9 cellular contexts compared by ENCODE assay signal in genomic region chr7:101363196-101363733, GRCh38. TPM values are rescaled to one million over a fixed set of nuclear protein-coding genes. Genes with fewer than 3 reads are reported as not detected.
DNase-seq lines count a peak whose midpoint lies in the region; ATAC-seq and TF ChIP-seq lines count a peak whose summit lies in the region.
"Had no signal": no experiment of that assay in that cellular context is flagged by ENCODE, and none has a peak within 500 bp of the region (broad histone marks: within the 10 kb centered on the region; RNA-seq: fewer than 3 reads in every experiment).

No MANE protein-coding gene starts in this region.

- peak overlapping the region; percentile 100 for H2AFZ ChIP-seq in parathyroid adenoma

- TF ChIP-seq CTCF in right atrium auricular region (IDR thresholded peaks at IDR 0.05) (no peak), parathyroid adenoma (IDR thresholded peaks at IDR 0.05) (no peak)

- H3K36me3 ChIP-seq in BLaER1 (no peaks in the 10 kb centered on the region), right atrium auricular region (no peaks in the 10 kb centered on the region), parathyroid adenoma (ENCODE audit: control insufficient read depth, insufficient read depth, low read length) (no peaks in the 10 kb centered on the region)

- peak overlapping the region; percentile 64 for H3K4me3 Mint-ChIP-seq in T-helper 17 cell

- H3K4me3 ChIP-seq in BLaER1 (0 out of 2 replicates have a peak overlapping the region, but pooled peaks have one; percentile 12), right atrium auricular region (peak overlapping the region; percentile 33 to 62), parathyroid adenoma (ENCODE audit: low read depth, low read length) (peak overlapping the region; percentile 72)

- no peak for ATAC-seq in T-helper 17 cell
- no peak for ATAC-seq in GM21423 (IDR thresholded peaks at IDR 0.05; ENCODE audit: unreplicated experiment)
- ATAC-seq in GM18502 (IDR thresholded peaks at IDR 0.05; ENCODE audit: poor library complexity, unreplicated experiment), result no peak

- DNase-seq in T-helper 17 cell (no peak), right atrium auricular region (ENCODE audit: low spot score) (no peak), RKO (ENCODE audit: low spot score) (no peak)
- DNase-seq in activated CD4-positive, alpha-beta T cell treated with anti-CD3 and anti-CD28 coated beads, Interleukin-2, amount 50 U/mL, for 1 hour, result no peak

- no peaks in the 10 kb centered on the region for H3K4me1 Mint-ChIP-seq in T-helper 17 cell
- H3K4me1 Mint-ChIP-seq: activated naive CD4-positive, alpha-beta T cell treated with anti-CD3 and anti-CD28 coated beads, Interleukin-2, amount 50 U/mL, for 24 hours had no signal

- peak overlapping the region; percentile 77 for H3K4me2 ChIP-seq in BLaER1
- H3K4me2 ChIP-seq in parathyroid adenoma (ENCODE audit: low read length), result peak overlapping the region; percentile 91

- peaks cover 8% of the 10 kb centered on the region; the same call in 1 of the 2 replicates for H3K4me1 ChIP-seq in BLaER1
- H3K4me1 ChIP-seq in right atrium auricular region, result peaks cover 0 to 17% of the 10 kb centered on the region in 2 donors
- peaks cover 9% of the 10 kb centered on the region for H3K4me1 ChIP-seq in parathyroid adenoma

- H3K27ac ChIP-seq in BLaER1, result no peak overlapping the region
- no peak overlapping the region for H3K27ac ChIP-seq in right atrium auricular region
- H3K27ac ChIP-seq in parathyroid adenoma, result peak overlapping the region; percentile 96

- H3K79me2 ChIP-seq in parathyroid adenoma, result peaks cover 12% of the 10 kb centered on the region

- no peaks in the 10 kb centered on the region for H3K9me3 ChIP-seq in BLaER1
- no peaks in the 10 kb centered on the region for H3K9me3 ChIP-seq in T-helper 17 cell (ENCODE audit: control insufficient read depth, low read length, poor library complexity, severe bottlenecking)
- H3K9me3 ChIP-seq in right atrium auricular region, result no peaks in the 10 kb centered on the region
- H3K9me3 ChIP-seq in parathyroid adenoma (ENCODE audit: control insufficient read depth, low read length), result no peaks in the 10 kb centered on the region

- no peaks in the 10 kb centered on the region for H4K20me1 ChIP-seq in BLaER1

- H3K27ac Mint-ChIP-seq in T-helper 17 cell, result no peak overlapping the region
- H3K27ac Mint-ChIP-seq: activated naive CD4-positive, alpha-beta T cell treated with anti-CD3 and anti-CD28 coated beads, Interleukin-2, amount 50 U/mL, for 24 hours had no signal

- no peaks in the 10 kb centered on the region for H3K36me3 Mint-ChIP-seq in T-helper 17 cell (ENCODE audit: low read depth)
- H3K36me3 Mint-ChIP-seq: activated naive CD4-positive, alpha-beta T cell treated with anti-CD3 and anti-CD28 coated beads, Interleukin-2, amount 50 U/mL, for 24 hours had no signal

- H3K27me3 ChIP-seq in BLaER1 (peaks cover 24% of the 10 kb centered on the region), right atrium auricular region (no peaks in the 10 kb centered on the region), parathyroid adenoma (ENCODE audit: control insufficient read depth, insufficient read depth, low read length) (no peaks in the 10 kb centered on the region)

- peaks cover 33% of the 10 kb centered on the region for H3K27me3 Mint-ChIP-seq in T-helper 17 cell

- H3K9ac ChIP-seq in BLaER1, result no peak overlapping the region
- peak overlapping the region; percentile 87 for H3K9ac ChIP-seq in parathyroid adenoma

RNA-seq across cellular contexts. Expression of gene COL26A1, which starts 0.6 kb away (rescaled TPM):
- not detected for total RNA-seq in T-helper 17 cell
- total RNA-seq in right atrium auricular region, result not detected

RNA-seq across cellular contexts. Expression of gene IFT22, which starts 41.7 kb away (rescaled TPM):
- 1 to 10 TPM; 5.2 to 6.0 TPM for total RNA-seq in T-helper 17 cell
- total RNA-seq in right atrium auricular region, result 10 to 100 TPM; 22.0 to 26.9 TPM

Comparison
In these comparisons a context has a peak if more than half of its experiments do, and no peak if none do; other contexts are left out.
1. H3K4me3 ChIP-seq: peak in every context shown above with its lines; median percentile 72 in parathyroid adenoma; 48 in right atrium auricular region; 12 in BLaER1.